14 cellular contexts compared by ENCODE assay signal in the genomic region with DNA sequence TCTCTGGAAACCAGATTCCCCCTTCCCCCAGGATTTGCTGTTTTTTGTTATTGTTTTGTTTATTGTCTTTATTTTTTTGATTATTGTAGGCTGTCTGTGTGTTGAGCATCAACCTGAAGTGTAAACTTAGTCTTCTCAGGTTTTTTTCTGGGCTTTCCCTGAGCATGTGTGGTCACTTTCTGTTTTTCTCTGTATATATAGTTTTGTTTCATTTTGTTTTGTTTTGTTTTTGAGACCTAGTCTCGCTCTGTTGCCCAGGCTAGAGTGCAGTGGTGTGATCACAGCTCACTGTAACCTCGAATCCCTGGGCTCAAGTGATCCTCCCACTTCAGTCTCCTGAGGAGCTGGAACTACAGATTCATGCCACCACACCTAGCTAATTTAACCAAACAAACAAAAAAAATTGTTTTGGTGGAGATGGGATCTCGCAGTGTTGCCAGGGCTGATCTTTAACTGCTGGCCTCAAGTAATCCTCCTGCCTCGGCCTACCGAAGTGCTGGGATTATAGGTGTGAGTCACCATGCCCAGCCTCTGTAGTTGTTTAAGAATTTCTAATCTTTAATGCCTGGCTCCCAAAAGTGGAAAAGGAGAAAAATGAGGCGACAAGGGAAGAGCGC. TPM values are rescaled to one million over a fixed set of nuclear protein-coding genes. Genes with fewer than 3 reads are reported as not detected.
A peak's percentile ranks its signal among the peaks of the same experiment; 100 is the strongest.
DNase-seq lines count a peak whose midpoint lies in the region; ATAC-seq lines count a peak whose summit lies in the region.
"Had no signal": no experiment of that assay in that cellular context is flagged by ENCODE, and none has a peak within 500 bp of the region (broad histone marks: within the 10 kb centered on the region; RNA-seq: fewer than 3 reads in every experiment).

No MANE protein-coding gene starts in this region.

- no peak overlapping the region for H3K4me3 Mint-ChIP-seq in activated naive CD8-positive, alpha-beta T cell treated with anti-CD3 and anti-CD28 coated beads, Interleukin-2, amount 50 U/mL, for 24 hours
- H3K4me3 Mint-ChIP-seq in activated naive CD8-positive, alpha-beta T cell treated with anti-CD3 and anti-CD28 coated beads for 36 hours, result no peak overlapping the region
- peak overlapping the region; percentile 78 for H3K4me3 Mint-ChIP-seq in stimulated activated memory B cell treated with anti-CD40 and anti-IgM and Interleukin-4, amounts not matched to agents 10 μg/mL and 1 μg/mL and 100 μg/mL, for 72 hours

- no peaks in the 10 kb centered on the region for H3K9me3 Mint-ChIP-seq in activated naive CD8-positive, alpha-beta T cell treated with anti-CD3 and anti-CD28 coated beads, Interleukin-2, amount 50 U/mL, for 24 hours
- H3K9me3 Mint-ChIP-seq in activated naive CD8-positive, alpha-beta T cell treated with anti-CD3 and anti-CD28 coated beads for 36 hours, result peaks cover 3% of the 10 kb centered on the region
- H3K9me3 Mint-ChIP-seq in stimulated activated memory B cell treated with anti-CD40 and anti-IgM and Interleukin-4, amounts not matched to agents 10 μg/mL and 1 μg/mL and 100 μg/mL, for 72 hours, result peaks cover 4% of the 10 kb centered on the region

- peaks cover 15% of the 10 kb centered on the region for H3K27me3 Mint-ChIP-seq in activated naive CD8-positive, alpha-beta T cell treated with anti-CD3 and anti-CD28 coated beads, Interleukin-2, amount 50 U/mL, for 24 hours
- H3K27me3 Mint-ChIP-seq in activated naive CD8-positive, alpha-beta T cell treated with anti-CD3 and anti-CD28 coated beads for 36 hours, result peaks cover 15% of the 10 kb centered on the region
- H3K27me3 Mint-ChIP-seq in stimulated activated memory B cell treated with anti-CD40 and anti-IgM and Interleukin-4, amounts not matched to agents 10 μg/mL and 1 μg/mL and 100 μg/mL, for 72 hours, result no peaks in the 10 kb centered on the region

- no peak overlapping the region for H3K4me3 ChIP-seq in MG63
- H3K4me3 ChIP-seq: breast epithelium, hepatocyte, SK-N-MC had no signal

- no peaks in the 10 kb centered on the region for H3K27me3 ChIP-seq in MG63
- H3K27me3 ChIP-seq: breast epithelium, hepatocyte had no signal

- peak overlapping the region; percentile 64 for H3K27ac Mint-ChIP-seq in activated naive CD8-positive, alpha-beta T cell treated with anti-CD3 and anti-CD28 coated beads, Interleukin-2, amount 50 U/mL, for 24 hours
- H3K27ac Mint-ChIP-seq in activated naive CD8-positive, alpha-beta T cell treated with anti-CD3 and anti-CD28 coated beads for 36 hours, result no peak overlapping the region
- peak overlapping the region; percentile 98 for H3K27ac Mint-ChIP-seq in stimulated activated memory B cell treated with anti-CD40 and anti-IgM and Interleukin-4, amounts not matched to agents 10 μg/mL and 1 μg/mL and 100 μg/mL, for 72 hours

- H3K4me1 Mint-ChIP-seq in activated naive CD8-positive, alpha-beta T cell treated with anti-CD3 and anti-CD28 coated beads, Interleukin-2, amount 50 U/mL, for 24 hours, result peaks cover 8% of the 10 kb centered on the region
- peaks cover 7% of the 10 kb centered on the region for H3K4me1 Mint-ChIP-seq in activated naive CD8-positive, alpha-beta T cell treated with anti-CD3 and anti-CD28 coated beads for 36 hours
- peaks cover 46% of the 10 kb centered on the region for H3K4me1 Mint-ChIP-seq in stimulated activated memory B cell treated with anti-CD40 and anti-IgM and Interleukin-4, amounts not matched to agents 10 μg/mL and 1 μg/mL and 100 μg/mL, for 72 hours

- H3K36me3 ChIP-seq in MG63, result no peaks in the 10 kb centered on the region
- H3K36me3 ChIP-seq: breast epithelium had no signal

- ATAC-seq in activated naive CD8-positive, alpha-beta T cell treated with anti-CD3 and anti-CD28 coated beads, Interleukin-2, amount 50 U/mL, for 24 hours, result no peak
- ATAC-seq in HG02759 (IDR thresholded peaks at IDR 0.05; ENCODE audit: unreplicated experiment), result peak; percentile 66
- ATAC-seq in stimulated activated memory B cell treated with anti-CD40 and anti-IgM and Interleukin-4, amounts not matched to agents 10 μg/mL and 1 μg/mL and 100 μg/mL, for 72 hours, result peak; percentile 79
- ATAC-seq: activated CD4-positive, CD25-positive, alpha-beta regulatory T cell treated with anti-CD3 and anti-CD28 coated beads, Interleukin-2, amount 50 U/mL, for 24 hours had no signal

- H3K36me3 Mint-ChIP-seq in activated naive CD8-positive, alpha-beta T cell treated with anti-CD3 and anti-CD28 coated beads, Interleukin-2, amount 50 U/mL, for 24 hours (ENCODE audit: low read depth), result no peaks in the 10 kb centered on the region
- H3K36me3 Mint-ChIP-seq in activated naive CD8-positive, alpha-beta T cell treated with anti-CD3 and anti-CD28 coated beads for 36 hours, result peaks cover 3% of the 10 kb centered on the region
- H3K36me3 Mint-ChIP-seq in stimulated activated memory B cell treated with anti-CD40 and anti-IgM and Interleukin-4, amounts not matched to agents 10 μg/mL and 1 μg/mL and 100 μg/mL, for 72 hours, result peaks cover 29% of the 10 kb centered on the region

- no peak for DNase-seq in activated naive CD8-positive, alpha-beta T cell treated with anti-CD3 and anti-CD28 coated beads, Interleukin-2, amount 50 U/mL, for 24 hours
- no peak for DNase-seq in activated naive CD8-positive, alpha-beta T cell treated with anti-CD3 and anti-CD28 coated beads for 36 hours
- DNase-seq in MG63, result peak; percentile 50
- no peak for DNase-seq in NCI-H748 treated with DMSO at 0.1 percent for 48 hours (lab: John Stamatoyannopoulos, UW)
- DNase-seq in T1000 (lab: John Stamatoyannopoulos, UW), result no peak
- DNase-seq in NCI-H226, result no peak
- DNase-seq: 8988T, NCI-H82 had no signal

- H3K9me3 ChIP-seq in MG63, result peaks cover 3% of the 10 kb centered on the region; the same call in 1 of the 2 replicates

RNA-seq across cellular contexts. Expression of a gene that starts 9.1 kb away (rescaled TPM):
- under 1 TPM; 0.42 to 0.47 TPM for total RNA-seq in activated naive CD8-positive, alpha-beta T cell treated with anti-CD3 and anti-CD28 coated beads for 36 hours
- total RNA-seq in MG63 (2014; rRNA removed; shearing (Covaris generic); ENCODE audit: low replicate concordance), result 24.7 and 24.8 TPM in 2 replicates

Comparison
In these comparisons a context has a peak if more than half of its experiments do, and no peak if none do; other contexts are left out.
1. RNA of a gene that starts 9.1 kb away (total RNA-seq): 24.7 to 24.8 TPM in MG63; 0.42 to 0.47 TPM in activated naive CD8-positive, alpha-beta T cell treated with anti-CD3 and anti-CD28 coated beads for 36 hours; every median in the first group is over 10 times any median in the second.